Comparison of ENCODE assay signal across 8 cellular contexts in the genomic region with DNA sequence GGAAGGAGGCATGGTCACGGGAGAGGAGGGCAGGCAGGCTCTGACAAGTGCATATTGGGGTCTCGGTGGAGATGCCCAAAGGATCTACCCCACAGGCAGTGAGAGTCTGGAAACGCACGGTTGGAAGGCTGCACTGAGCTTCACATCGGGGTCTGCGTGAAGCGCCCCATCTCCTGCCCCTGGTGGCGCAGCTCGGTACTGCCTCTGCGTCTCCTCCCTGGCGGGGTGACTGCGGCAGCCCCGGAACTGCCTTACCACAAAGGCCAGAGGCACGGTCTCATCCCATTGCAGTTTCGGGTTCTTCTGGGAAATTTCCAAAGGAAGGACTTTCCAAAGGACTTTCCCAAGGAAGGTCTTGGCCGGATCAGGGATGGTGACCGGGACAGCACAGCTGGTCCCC.
DNase-seq lines count a peak whose midpoint lies in the region; ATAC-seq, FAIRE-seq and TF ChIP-seq lines count a peak whose summit lies in the region.

No MANE protein-coding gene starts in this region.

- peak; percentile 71 for TF ChIP-seq CTCF in OCI-LY1 (IDR thresholded peaks at IDR 0.05; ENCODE audit: low read length)
- TF ChIP-seq CTCF in GM12878 (IDR thresholded peaks at IDR 0.05 in 2 of 3, conservative IDR thresholded peaks at IDR 0.05 in 1 of 3; ENCODE audit: control insufficient read depth in 2 of 3, extremely low read depth in 1 of 3, insufficient read depth in 1 of 3, low read depth in 3 of 3, low read length in 3 of 3) = peak; percentile 31 to 71 (median 67)
- TF ChIP-seq CTCF in pancreas (IDR thresholded peaks at IDR 0.05) = peak; percentile 35 to 66 (median 53)
- no peak for TF ChIP-seq CTCF in D721Med (IDR thresholded peaks at IDR 0.05; ENCODE audit: insufficient read depth, missing control alignments)

- WGBS in GM12878 (ENCODE audit: insufficient coverage, insufficient replicate concordance, low lambda C conversion rate, missing lambda C conversion rate) = 14% methylated on average over 17 of the region's 17 CpGs
- 14 to 22% methylated on average over 17 of the region's 17 CpGs for WGBS in pancreas, 2 donors

- H3K4me1 ChIP-seq in OCI-LY1 (ENCODE audit: insufficient read depth, low read length, severe bottlenecking) (no peaks in the 10 kb centered on the region), GM12878 (ENCODE audit: control insufficient read depth, insufficient read depth, low read length) (no peaks in the 10 kb centered on the region), pancreas (no peaks in the 10 kb centered on the region)

- no peak overlapping the region for H3K4me2 ChIP-seq in OCI-LY1 (ENCODE audit: low read length)
- H3K4me2 ChIP-seq in GM12878 (ENCODE audit: control insufficient read depth, insufficient read depth) = no peak overlapping the region

- DNase-seq in D341Med (ENCODE audit: low spot score) (peak; percentile 54), GM12878 (ENCODE audit: low read depth, low spot score) (no peak), pancreas (peak in 4 of 6 donors; percentile 11 to 77 (median 30)), D721Med (ENCODE audit: insufficient read length, low spot score) (no peak), KBM-7 (no peak)

- TF ChIP-seq POLR2A in GM12878 (IDR thresholded peaks at IDR 0.05; ENCODE audit: low read depth, low read length) = no peak

- no peak overlapping the region for H2AFZ ChIP-seq in OCI-LY1 (ENCODE audit: low read length)
- no peak overlapping the region for H2AFZ ChIP-seq in GM12878 (ENCODE audit: control insufficient read depth, low read depth, low read length)

- BruUV-seq in GM12878 (replicated peaks; lab: Mats Ljungman, UMichigan) = no TSS peak

- H3K79me2 ChIP-seq in OCI-LY1 (ENCODE audit: insufficient read depth, low read length) = no peaks in the 10 kb centered on the region
- H3K79me2 ChIP-seq in GM12878 (ENCODE audit: control insufficient read depth, insufficient read depth, low read length) = no peaks in the 10 kb centered on the region

- TF ChIP-seq EP300 in GM12878 (IDR thresholded peaks at IDR 0.05; ENCODE audit: borderline replicate concordance in 1 of 2, control insufficient read depth in 1 of 2, low read depth in 2 of 2, low read length in 2 of 2) = no peak

- no peaks in the 10 kb centered on the region for H3K9me3 ChIP-seq in OCI-LY1 (ENCODE audit: low read length)
- H3K9me3 ChIP-seq in GM12878 (replicated peaks; ENCODE audit: control insufficient read depth, insufficient read depth, low read length) = no peaks in the 10 kb centered on the region
- H3K9me3 ChIP-seq in pancreas = no peaks in the 10 kb centered on the region

- H3K27ac ChIP-seq in OCI-LY1 (ENCODE audit: low read depth, low read length, poor library complexity, severe bottlenecking) (no peak overlapping the region), GM12878 (ENCODE audit: control insufficient read depth, insufficient read depth) (no peak overlapping the region), pancreas (no peak overlapping the region)

- SMC1A ChIA-PET in GM12878 (lab: Charles Lee; ENCODE audit: uncharacterized antibody, unreplicated experiment) = no interaction called here

- POLR2A ChIA-PET in GM12878 (lab: Charles Lee) = no interaction called here

- H3K27me3 ChIP-seq in OCI-LY1 (ENCODE audit: insufficient read depth, low read length) (no peaks in the 10 kb centered on the region), GM12878 (replicated peaks in 1 of 2; ENCODE audit: control insufficient read depth in 2 of 2, insufficient read depth in 2 of 2, low read length in 1 of 2) (no peaks in the 10 kb centered on the region), pancreas (peaks cover 0 to 9% (median 0%) of the 10 kb centered on the region in 4 donors)

- intact Hi-C loops in GM12878 (cut with micrococcal nuclease; ENCODE audit: unreplicated experiment) = no loop called here
- intact Hi-C loops in pancreas (cut with DNase I) = no loop called here

- H3K36me3 ChIP-seq in OCI-LY1 (ENCODE audit: insufficient read depth, low read length) (no peaks in the 10 kb centered on the region), GM12878 (ENCODE audit: control insufficient read depth in 2 of 2, insufficient read depth in 2 of 2, low read length in 1 of 2) (no peaks in the 10 kb centered on the region), pancreas (no peaks in the 10 kb centered on the region)

- CTCF ChIA-PET in GM12878 (lab: Yijun Ruan, JAX) = interaction anchor here (1.0 to 1.8 kb wide), 3 partner anchors 11 to 35 kb away, joined by 3 to 10 read pairs (median 4); no protein-coding TSS in a partner anchor

- RAD21 ChIA-PET in GM12878 (lab: Charles Lee; ENCODE audit: unreplicated experiment) = no interaction called here

- H3K9me2 ChIP-seq in OCI-LY1 (ENCODE audit: low read depth, low read length) = no peaks in the 10 kb centered on the region

- no peak overlapping the region for H3K9ac ChIP-seq in OCI-LY1 (ENCODE audit: low read length)
- no peak overlapping the region for H3K9ac ChIP-seq in GM12878 (ENCODE audit: control insufficient read depth, insufficient read depth, low read length)

- H4K20me1 ChIP-seq in OCI-LY1 (ENCODE audit: insufficient read depth, low read length) (no peaks in the 10 kb centered on the region), GM12878 (ENCODE audit: control insufficient read depth, insufficient read depth) (no peaks in the 10 kb centered on the region)

- in situ Hi-C loops in GM12878 (cut with MboI) (no loop called here), KBM-7 (cut with MboI; ENCODE audit: low pct_unique_long_range_greater_than_20kb, low sequenced_read_pairs) (no loop called here)

- H3F3A ChIP-seq in OCI-LY1 (ENCODE audit: insufficient read depth, low read length) = no peaks in the 10 kb centered on the region

- no peak overlapping the region for H3K4me3 ChIP-seq in OCI-LY1 (ENCODE audit: low read depth, low read length, poor library complexity, severe bottlenecking)
- no peak overlapping the region for H3K4me3 ChIP-seq in GM12878
- no peak overlapping the region for H3K4me3 ChIP-seq in pancreas

- no peak for TF ChIP-seq RAD21 in GM12878 (IDR thresholded peaks at IDR 0.05; ENCODE audit: insufficient read depth, low read depth, low read length)

- ATAC-seq in GM12878 (peak; percentile 45; the same call in 1 of the 3 replicates), pancreas (no peak), GM18520 (IDR thresholded peaks at IDR 0.05; ENCODE audit: unreplicated experiment) (no peak), HG03196 (IDR thresholded peaks at IDR 0.05; ENCODE audit: unreplicated experiment) (no peak)

- no peak for FAIRE-seq in GM12878 (lab: Jason Lieb, UNC)
- FAIRE-seq in pancreas (lab: Jason Lieb, UNC) = no peak
- FAIRE-seq in D721Med (lab: Jason Lieb, UNC) = no peak

TF ChIP-seq in GM12878, 131 proteins besides CTCF, POLR2A, EP300 and RAD21:
- TF ChIP-seq PRDM15 (CRISPR knock-in tag; IDR thresholded peaks at IDR 0.05) = no peak
- no peak for TF ChIP-seq CREB1 (IDR thresholded peaks at IDR 0.05; ENCODE audit: low read depth)
- TF ChIP-seq IKZF2 (IDR thresholded peaks at IDR 0.05) = no peak
- TF ChIP-seq TCF7 (IDR thresholded peaks at IDR 0.05; ENCODE audit: borderline replicate concordance) = no peak
- no peak for TF ChIP-seq LARP7 (IDR thresholded peaks at IDR 0.05)
- no peak for TF ChIP-seq CEBPB (IDR thresholded peaks at IDR 0.05; ENCODE audit: borderline replicate concordance in 1 of 2, low read depth in 2 of 2, low read length in 2 of 2)
- no peak for TF ChIP-seq TARDBP (IDR thresholded peaks at IDR 0.05; ENCODE audit: borderline replicate concordance)
- no peak for TF ChIP-seq SUZ12 (IDR thresholded peaks at IDR 0.05; ENCODE audit: unreplicated experiment)
- TF ChIP-seq, protein P1, sequence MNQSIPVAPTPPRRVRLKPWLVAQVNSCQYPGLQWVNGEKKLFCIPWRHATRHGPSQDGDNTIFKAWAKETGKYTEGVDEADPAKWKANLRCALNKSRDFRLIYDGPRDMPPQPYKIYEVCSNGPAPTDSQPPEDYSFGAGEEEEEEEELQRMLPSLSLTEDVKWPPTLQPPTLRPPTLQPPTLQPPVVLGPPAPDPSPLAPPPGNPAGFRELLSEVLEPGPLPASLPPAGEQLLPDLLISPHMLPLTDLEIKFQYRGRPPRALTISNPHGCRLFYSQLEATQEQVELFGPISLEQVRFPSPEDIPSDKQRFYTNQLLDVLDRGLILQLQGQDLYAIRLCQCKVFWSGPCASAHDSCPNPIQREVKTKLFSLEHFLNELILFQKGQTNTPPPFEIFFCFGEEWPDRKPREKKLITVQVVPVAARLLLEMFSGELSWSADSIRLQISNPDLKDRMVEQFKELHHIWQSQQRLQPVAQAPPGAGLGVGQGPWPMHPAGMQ (IDR thresholded peaks at IDR 0.05; ENCODE audit: borderline replicate concordance) = no peak
- TF ChIP-seq NR2C2 (IDR thresholded peaks at IDR 0.05; ENCODE audit: borderline replicate concordance, control insufficient read depth, insufficient read length, low read depth) = no peak
- no peak for TF ChIP-seq YBX1 (IDR thresholded peaks at IDR 0.05)

Comparison
In these comparisons a context has a peak if more than half of its experiments do, and no peak if none do; other contexts are left out.
1. DNase-seq: peak in D341Med (single experiment) and pancreas (4 of 6); none in GM12878 (single experiment), D721Med (single experiment) and KBM-7 (single experiment).